Comparison of ENCODE assay signal across 8 cellular contexts in the genomic region with DNA sequence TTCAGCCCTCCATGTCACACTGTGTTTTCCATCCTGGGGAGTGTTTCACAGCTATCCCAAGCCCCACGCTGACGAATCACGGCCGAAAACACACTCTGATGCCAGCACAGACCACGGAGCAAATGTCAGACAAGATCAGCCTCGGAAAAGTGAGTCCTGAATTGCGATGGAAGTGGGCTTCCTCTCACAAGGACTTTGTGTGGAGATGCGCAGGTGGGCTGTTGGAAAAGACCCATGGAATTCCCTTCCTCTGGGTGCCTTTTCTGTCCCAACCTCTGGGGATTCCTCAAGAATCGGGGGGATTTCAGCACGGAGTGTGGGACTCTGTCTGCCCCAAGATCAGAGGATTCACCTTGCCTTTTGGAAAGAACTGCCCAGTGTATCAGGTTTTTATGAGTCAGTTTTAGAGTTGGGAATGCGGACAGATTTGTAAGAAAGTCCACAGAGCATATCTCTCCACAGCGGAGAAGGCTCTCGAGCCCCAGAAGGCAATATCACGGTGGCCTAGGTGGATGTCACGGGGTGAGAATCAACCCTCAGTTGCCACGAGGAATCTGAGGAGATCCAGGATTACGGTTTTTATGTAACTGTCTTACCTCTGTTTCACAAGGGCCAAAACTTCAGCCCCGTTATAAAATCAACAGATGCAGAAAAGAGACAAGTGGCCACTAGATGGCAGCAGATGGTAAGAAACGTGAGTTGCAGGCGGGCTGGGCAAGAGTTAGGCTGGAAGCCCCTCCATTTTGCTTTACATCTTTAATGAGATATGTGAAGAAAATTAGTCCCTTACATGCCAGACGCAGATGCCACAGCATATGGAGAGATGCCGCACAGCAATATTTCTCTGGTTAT.
DNase-seq lines count a peak whose midpoint lies in the region; ATAC-seq, FAIRE-seq and TF ChIP-seq lines count a peak whose summit lies in the region.

No MANE protein-coding gene starts in this region.

- DNase-seq in Caki2 (ENCODE audit: low read depth) (peak; percentile 60), HL-60 (ENCODE audit: low read depth in 1 of 2, low spot score in 1 of 2) (peak; percentile 42 to 75), NOMO-1 (lab: John Stamatoyannopoulos, UW; ENCODE audit: unreplicated experiment in 2 of 2) (peak; percentile 60 to 70), bronchial epithelial cell (ENCODE audit: low read depth) (peak; percentile 63), kidney (no peak), substantia nigra (lab: John Stamatoyannopoulos, UW) (peak in 39 of 49 donors; percentile 7 to 76 (median 45))

- H3K36me3 ChIP-seq in bronchial epithelial cell (ENCODE audit: control insufficient read depth, insufficient read depth, low read length) = no peaks in the 10 kb centered on the region
- H3K36me3 ChIP-seq in kidney (ENCODE audit: control insufficient read depth in 1 of 2, insufficient read depth in 2 of 2, low read length in 2 of 2) = no peaks in the 10 kb centered on the region

- ATAC-seq in GM21737 (IDR thresholded peaks at IDR 0.05; ENCODE audit: unreplicated experiment) (no peak), HG02938 (IDR thresholded peaks at IDR 0.05; ENCODE audit: unreplicated experiment) (no peak)

- intact Hi-C loops in kidney (cut with DNase I) = no loop called here

- in situ Hi-C loops in Caki2 (cut with HindIII; ENCODE audit: low pct_unique_long_range_greater_than_20kb, low sequenced_read_pairs) = no loop called here

- no peak overlapping the region for H3K9ac ChIP-seq in kidney (ENCODE audit: low read length in 2 of 2)

- no peak overlapping the region for H3K27ac ChIP-seq in HL-60 (replicated peaks)
- H3K27ac ChIP-seq in kidney (ENCODE audit: low read depth in 2 of 2, low read length in 2 of 2) = no peak overlapping the region
- H3K27ac ChIP-seq in substantia nigra (ENCODE audit: low read depth, low read length, poor library complexity, severe bottlenecking) = no peak overlapping the region

- H3K4me3 ChIP-seq in HL-60 (replicated peaks; ENCODE audit: insufficient read depth, low read length) (no peak overlapping the region), bronchial epithelial cell (ENCODE audit: low read depth, low read length) (no peak overlapping the region), kidney (ENCODE audit: low read length in 2 of 2) (no peak overlapping the region)

- no peaks in the 10 kb centered on the region for H3K9me3 ChIP-seq in kidney (ENCODE audit: control insufficient read depth in 1 of 2, low read length in 2 of 2)

- H3K27me3 ChIP-seq in HL-60 (ENCODE audit: insufficient read depth, poor library complexity, severe bottlenecking) (no peaks in the 10 kb centered on the region), bronchial epithelial cell (ENCODE audit: control insufficient read depth, insufficient read depth, low read length) (no peaks in the 10 kb centered on the region)

- no peak for TF ChIP-seq CTCF in HL-60 (IDR thresholded peaks at IDR 0.05; ENCODE audit: insufficient read depth, low read length)
- peak; percentile 78 for TF ChIP-seq CTCF in bronchial epithelial cell (IDR thresholded peaks at IDR 0.05; ENCODE audit: insufficient read depth, low read length, severe bottlenecking)
- peak; percentile 82 for TF ChIP-seq CTCF in kidney (IDR thresholded peaks at IDR 0.05; ENCODE audit: borderline replicate concordance, extremely low read depth, insufficient read depth)

- no peaks in the 10 kb centered on the region for H3K4me1 ChIP-seq in kidney (ENCODE audit: control insufficient read depth in 1 of 2, insufficient read depth in 1 of 2, low read depth in 1 of 2, low read length in 2 of 2)

- FAIRE-seq in bronchial epithelial cell (lab: Jason Lieb, UNC) (no peak), kidney (lab: Jason Lieb, UNC) (no peak)
